Comparison of ENCODE assay signal across 33 cellular contexts in the genomic region with DNA sequence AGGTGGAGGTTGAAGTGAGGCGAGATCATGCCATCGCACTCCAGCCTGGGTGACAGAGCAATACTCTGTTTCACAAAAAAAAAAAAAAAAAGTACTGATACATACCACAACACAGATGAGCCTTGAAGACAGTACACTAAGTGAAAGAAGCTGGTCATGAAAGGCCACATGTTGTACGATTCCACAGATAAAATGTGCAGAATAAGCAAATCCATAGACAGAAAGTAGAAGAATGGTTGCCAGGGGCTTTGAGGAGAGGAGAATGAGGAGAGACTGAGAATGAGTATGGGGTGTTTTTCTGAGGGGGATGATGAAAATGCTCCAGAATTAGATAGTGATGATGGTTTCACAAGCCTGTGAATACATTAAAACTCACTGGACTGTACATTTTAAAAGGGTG.
"Had no signal": no experiment of that assay in that cellular context is flagged by ENCODE, and none has a peak within 500 bp of the region (broad histone marks: within the 10 kb centered on the region; RNA-seq: fewer than 3 reads in every experiment).

No MANE protein-coding gene starts in this region.

- H3K9me3 ChIP-seq: adrenal gland had no signal

- H3K36me3 ChIP-seq: adrenal gland, ascending aorta, brain microvascular endothelial cell, breast epithelium, cardiac muscle cell had no signal

- DNase-seq: activated effector memory CD4-positive, alpha-beta T cell treated with anti-CD3 and anti-CD28 coated beads, Interleukin-2, amount 50 U/mL, for 16 hours; activated effector memory CD4-positive, alpha-beta T cell treated with Interleukin-2 at 50 U/mL for 16 hours; activated gamma-delta T cell; activated gamma-delta T cell treated with Interleukin-2 at 50 U/mL for 16 hours; activated naive CD4-positive, alpha-beta T cell; activated naive CD4-positive, alpha-beta T cell treated with anti-CD3 and anti-CD28 coated beads for 36 hours; activated naive CD4-positive, alpha-beta T cell treated with anti-CD3 and anti-CD28 coated beads, Interleukin-2, amount 10 ng/mL, durations not matched to agents 7 days and 5 days; activated naive CD4-positive, alpha-beta T cell treated with anti-CD3 and anti-CD28 coated beads, Interleukin-2, amount 50 U/mL, for 16 hours; activated naive CD4-positive, alpha-beta T cell treated with Interleukin-2 at 50 U/mL for 16 hours; activated naive CD8-positive, alpha-beta T cell treated with anti-CD3 and anti-CD28 coated beads for 36 hours; activated naive CD8-positive, alpha-beta T cell treated with anti-CD3 and anti-CD28 coated beads, Interleukin-2, amount 10 ng/mL, durations not matched to agents 7 days and 5 days; activated naive CD8-positive, alpha-beta T cell treated with anti-CD3 and anti-CD28 coated beads, Interleukin-2, amount 50 U/mL, for 24 hours; activated T-cell treated with anti-CD3 and anti-CD28 coated beads, Interleukin-2, amount 50 U/mL, for 1 hour; activated T-cell treated with anti-CD3 and anti-CD28 coated beads, Interleukin-2, amount 50 U/mL, for 24 hours; activated T-cell treated with anti-CD3 and anti-CD28 coated beads, Interleukin-2, amount 50 U/mL, for 4 hours; activated T-cell treated with anti-CD3 and anti-CD28 coated beads, Interleukin-2, amount 50 U/mL, for 48 hours; activated T-cell treated with anti-CD3 and anti-CD28 coated beads, Interleukin-2, amount 50 U/mL, for 72 hours; adrenal gland; amniotic stem cell; amygdala; anterior cingulate cortex; aorta; brain microvascular endothelial cell; caudate nucleus; central memory CD4-positive, alpha-beta T cell; cerebellar nuclear complex had no signal

- H3K27me3 ChIP-seq: adrenal gland, ascending aorta, brain microvascular endothelial cell, breast epithelium, cardiac muscle cell had no signal

- H3K4me3 ChIP-seq: adrenal gland, ascending aorta, breast epithelium, cardiac muscle cell had no signal

- ATAC-seq: activated naive CD4-positive, alpha-beta T cell treated with anti-CD3 and anti-CD28 coated beads, Interleukin-2, amount 50 U/mL, for 72 hours; activated naive CD8-positive, alpha-beta T cell treated with anti-CD3 and anti-CD28 coated beads, Interleukin-2, amount 50 U/mL, for 24 hours; activated T-cell treated with anti-CD3 and anti-CD28 coated beads, Interleukin-2, amount 50 U/mL, for 4 hours; activated T-cell treated with anti-CD3 and anti-CD28 coated beads, Interleukin-2, amount 50 U/mL, for 72 hours; activated T-helper 17 cell treated with anti-CD3 and anti-CD28 coated beads, Interleukin-2, amount 50 U/mL, for 72 hours had no signal

- H3K27ac ChIP-seq: adrenal gland, ascending aorta, brain microvascular endothelial cell, breast epithelium, cardiac muscle cell had no signal

- FAIRE-seq: astrocyte, bronchial epithelial cell had no signal

- H3K4me1 ChIP-seq: adrenal gland, ascending aorta, breast epithelium had no signal
